ENCODE assay signal across 14 cellular contexts in genomic region chr22:23393721-23394320, GRCh38.
"Had no signal": no experiment of that assay in that cellular context is flagged by ENCODE, and none has a peak within 500 bp of the region (broad histone marks: within the 10 kb centered on the region; RNA-seq: fewer than 3 reads in every experiment).

No MANE protein-coding gene starts in this region.

- H3K4me3 ChIP-seq: adrenal gland, cardiac muscle cell, right atrium auricular region, smooth muscle cell, stomach, vagina had no signal

- ATAC-seq: esophagus mucosa; left colon; naive thymus-derived CD8-positive, alpha-beta T cell had no signal

- H3K36me3 ChIP-seq: adrenal gland, cardiac muscle cell, neutrophil, right atrium auricular region, stomach, vagina had no signal

- H3K27ac ChIP-seq: adrenal gland, cardiac muscle cell, neutrophil, right atrium auricular region, stomach, vagina had no signal

- H3K4me3 Mint-ChIP-seq: activated naive CD4-positive, alpha-beta T cell treated with anti-CD3 and anti-CD28 coated beads, Interleukin-2, amount 50 U/mL, for 24 hours; naive thymus-derived CD8-positive, alpha-beta T cell; T-helper 2 cell treated with Interferon-gamma antibody and Interleukin-4, amounts not matched to agents 5 μg/mL and 100 μg/mL, for 36 hours had no signal

- H3K4me2 ChIP-seq: smooth muscle cell had no signal

- H3K27me3 Mint-ChIP-seq: activated naive CD4-positive, alpha-beta T cell treated with anti-CD3 and anti-CD28 coated beads, Interleukin-2, amount 50 U/mL, for 24 hours; naive thymus-derived CD8-positive, alpha-beta T cell; progenitor cell of endocrine pancreas had no signal

- H3K9me3 Mint-ChIP-seq: activated naive CD4-positive, alpha-beta T cell treated with anti-CD3 and anti-CD28 coated beads, Interleukin-2, amount 50 U/mL, for 24 hours; naive thymus-derived CD8-positive, alpha-beta T cell; T-helper 2 cell treated with Interferon-gamma antibody and Interleukin-4, amounts not matched to agents 5 μg/mL and 100 μg/mL, for 36 hours had no signal

- H3K27me3 ChIP-seq: adrenal gland, cardiac muscle cell, neutrophil, right atrium auricular region, stomach, vagina had no signal

- H3K9me3 ChIP-seq: adrenal gland, neutrophil, right atrium auricular region, stomach, vagina had no signal

- H3K4me1 ChIP-seq: adrenal gland, right atrium auricular region, stomach, vagina had no signal

- H3K4me1 Mint-ChIP-seq: activated naive CD4-positive, alpha-beta T cell treated with anti-CD3 and anti-CD28 coated beads, Interleukin-2, amount 50 U/mL, for 24 hours; naive thymus-derived CD8-positive, alpha-beta T cell had no signal

- H3K27ac Mint-ChIP-seq: activated naive CD4-positive, alpha-beta T cell treated with anti-CD3 and anti-CD28 coated beads, Interleukin-2, amount 50 U/mL, for 24 hours; naive thymus-derived CD8-positive, alpha-beta T cell; progenitor cell of endocrine pancreas; T-helper 2 cell treated with Interferon-gamma antibody and Interleukin-4, amounts not matched to agents 5 μg/mL and 100 μg/mL, for 36 hours had no signal

- DNase-seq: activated CD4-positive, alpha-beta T cell treated with anti-CD3 and anti-CD28 coated beads, Interleukin-2, amount 50 U/mL, for 1 hour; adrenal gland; left colon; stomach had no signal

- H3K36me3 Mint-ChIP-seq: activated naive CD4-positive, alpha-beta T cell treated with anti-CD3 and anti-CD28 coated beads, Interleukin-2, amount 50 U/mL, for 24 hours; naive thymus-derived CD8-positive, alpha-beta T cell had no signal
